ENCODE assay signal across 8 cellular contexts in the genomic region with DNA sequence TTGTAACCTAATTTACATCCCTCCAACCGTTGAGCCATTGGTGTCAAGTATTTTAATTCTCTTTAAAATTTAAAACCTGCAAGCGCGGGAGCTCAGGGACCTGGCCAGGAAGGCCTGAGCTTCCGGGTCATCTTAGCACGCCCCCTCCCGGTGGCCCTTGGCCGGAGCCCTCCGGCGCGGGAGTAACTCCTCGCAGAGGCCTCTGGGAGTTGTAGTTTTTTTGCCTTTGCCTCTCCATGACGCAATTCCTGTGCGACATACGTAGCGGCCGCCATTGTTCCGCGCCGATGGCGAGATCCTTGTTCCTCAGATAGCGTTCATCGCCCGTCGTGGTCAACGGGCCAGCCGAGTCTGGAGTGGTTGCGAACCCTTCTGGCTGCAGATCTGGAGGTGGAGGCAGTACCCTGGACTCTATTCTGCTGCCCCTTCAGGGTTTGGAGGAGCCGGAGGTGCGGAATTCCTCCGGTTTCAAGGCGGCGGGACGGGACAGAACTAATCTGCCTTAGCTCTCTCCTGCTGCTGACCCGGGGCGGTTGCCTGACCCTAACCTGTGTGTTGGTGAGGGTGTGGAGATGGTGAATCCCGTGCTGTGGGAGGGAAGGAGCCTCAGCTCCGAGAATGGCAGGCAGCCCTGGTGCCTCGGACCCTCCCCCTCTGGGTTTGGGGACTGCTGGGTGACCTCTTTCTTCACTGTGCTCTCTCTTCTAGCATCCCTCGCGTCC. TPM values are rescaled to one million over a fixed set of nuclear protein-coding genes. Genes with fewer than 3 reads are reported as not detected.
DNase-seq lines count a peak whose midpoint lies in the region; ATAC-seq and TF ChIP-seq lines count a peak whose summit lies in the region.

TSS of gene ZNF268 (plus strand) at position 258 of the 722 bp plus-strand sequence. CDS start 503 bp downstream, outside the sequence.

- H3K9me3 ChIP-seq in BE2C = peaks cover 13% of the 10 kb centered on the region

- TF ChIP-seq CTCF in BE2C (IDR thresholded peaks at IDR 0.05; ENCODE audit: low read depth, low read length) (peak; percentile 92), coronary artery (IDR thresholded peaks at IDR 0.05) (peak; percentile 47)

- peak; percentile 74 for TF ChIP-seq POLR2A in GM19099 (IDR thresholded peaks at IDR 0.05; ENCODE audit: extremely low read depth, insufficient read length, low read depth)

- H3K27me3 ChIP-seq in BE2C = no peaks in the 10 kb centered on the region

- H3K4me3 ChIP-seq in BE2C (ENCODE audit: low read depth, low read length) (peak within 1 kb of the TSS; percentile 98), coronary artery (peak within 1 kb of the TSS; percentile 84)

- H3K36me3 ChIP-seq in BE2C = peaks cover 39% of the 10 kb centered on the region

- ATAC-seq in HG03432 (IDR thresholded peaks at IDR 0.05; ENCODE audit: unreplicated experiment) (peak; percentile 95), left colon (peak; percentile 99)

- intact Hi-C loops in left colon (cut with DNase I, micrococcal nuclease) = no loop called here

- DNase-seq in BE2C (peak; percentile 96), NCI-H510A (lab: John Stamatoyannopoulos, UW) (peak; percentile 92), coronary artery (ENCODE audit: low spot score) (peak; percentile 91), left colon (peak; percentile 92 to 97)
- peak; percentile 93 for DNase-seq in activated CD4-positive, alpha-beta T cell treated with anti-CD3 and anti-CD28 coated beads for 48 hours
- peak; percentile 91 for DNase-seq in stimulated activated CD4-positive, alpha-beta T cell treated with anti-CD3 and anti-CD28 coated beads, Interleukin-1b, Interleukin-23, amount 100 ng/mL, for 48 hours

- peak within 1 kb of the TSS; percentile 55 to 66 for H3K27ac ChIP-seq in coronary artery

- no peaks in the 10 kb centered on the region; the same call in 1 of the 2 replicates for H3K4me1 ChIP-seq in BE2C

RNA-seq across cellular contexts. Expression of gene ZNF268, which starts in this region (rescaled TPM):
- 23.2 TPM for polyA plus RNA-seq in BE2C (2012; ENCODE audit: insufficient read depth, insufficient read length, low read depth)
- 10 to 100 TPM; 13.0 to 15.7 TPM for total RNA-seq in left colon

Comparison
In these comparisons a context has a peak if more than half of its experiments do, and no peak if none do; other contexts are left out.
1. Peak in every context shown above with its lines: DNase-seq, ATAC-seq, H3K4me3 ChIP-seq and H3K27ac ChIP-seq.